Comparison of ENCODE assay signal across 9 cellular contexts in the genomic region with DNA sequence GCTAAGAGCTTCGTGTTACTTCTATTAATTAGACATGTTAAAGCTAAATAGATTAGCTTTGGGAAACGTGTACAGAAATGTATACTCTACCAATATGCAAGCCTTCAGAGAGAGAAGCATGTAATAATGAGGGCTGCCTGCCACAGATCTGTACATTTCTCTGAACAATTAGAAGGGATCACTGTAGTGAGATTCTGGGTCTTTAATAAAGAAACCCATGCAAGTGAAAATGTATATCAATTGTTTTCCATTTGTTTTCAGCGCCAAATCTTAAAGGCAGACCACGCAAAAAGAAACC.
DNase-seq lines count a peak whose midpoint lies in the region; ATAC-seq and TF ChIP-seq lines count a peak whose summit lies in the region.
"Had no signal": no experiment of that assay in that cellular context is flagged by ENCODE, and none has a peak within 500 bp of the region (broad histone marks: within the 10 kb centered on the region; RNA-seq: fewer than 3 reads in every experiment).

No MANE protein-coding gene starts in this region.

- H3K4me3 ChIP-seq in astrocyte of the spinal cord (ENCODE audit: low read depth, low read length) (peak overlapping the region; percentile 78), thymus (ENCODE audit: low read length) (peak overlapping the region; percentile 1)

- no peaks in the 10 kb centered on the region for H3K27me3 ChIP-seq in thymus (ENCODE audit: control insufficient read depth, insufficient read depth)
- H3K27me3 ChIP-seq: BE2C had no signal

- H3K36me3 ChIP-seq in thymus (ENCODE audit: control insufficient read depth, insufficient read depth): peaks cover 17% of the 10 kb centered on the region

- H3K9me3 ChIP-seq in thymus (ENCODE audit: control insufficient read depth): no peaks in the 10 kb centered on the region
- H3K9me3 ChIP-seq: BE2C had no signal

- 80% methylated on average over 4 of the region's 4 CpGs for WGBS in thymus

- POLR2A ChIA-PET in activated CD4-positive, alpha-beta T cell treated with anti-CD3 and anti-CD28 coated beads, Interleukin-2, amount 10 ng/mL, durations not matched to agents 7 days and 5 days (lab: Charles Lee): interaction anchor here (0.9 to 2.9 kb wide), 7 partner anchors 8 to 149 kb away, joined by 3 to 26 read pairs (median 4); a partner anchor contains a TSS

- peak overlapping the region; percentile 86 for H3K4me3 Mint-ChIP-seq in activated CD4-positive, alpha-beta T cell treated with anti-CD3 and anti-CD28 coated beads, Interleukin-2, amount 10 ng/mL, durations not matched to agents 7 days and 5 days
- H3K4me3 Mint-ChIP-seq in memory B cell: peak overlapping the region; percentile 85

- H3K4me1 ChIP-seq in thymus (ENCODE audit: control insufficient read depth, insufficient read depth, low read length): peaks cover 15% of the 10 kb centered on the region

- H3K27ac Mint-ChIP-seq in activated CD4-positive, alpha-beta T cell treated with anti-CD3 and anti-CD28 coated beads, Interleukin-2, amount 10 ng/mL, durations not matched to agents 7 days and 5 days: peak overlapping the region; percentile 98
- peak overlapping the region; percentile 96 for H3K27ac Mint-ChIP-seq in memory B cell

- H3K4me1 Mint-ChIP-seq in activated CD4-positive, alpha-beta T cell treated with anti-CD3 and anti-CD28 coated beads, Interleukin-2, amount 10 ng/mL, durations not matched to agents 7 days and 5 days: peaks cover 95% of the 10 kb centered on the region
- H3K4me1 Mint-ChIP-seq in memory B cell: peaks cover 72% of the 10 kb centered on the region

- peaks cover 6% of the 10 kb centered on the region for H3K9me3 Mint-ChIP-seq in activated CD4-positive, alpha-beta T cell treated with anti-CD3 and anti-CD28 coated beads, Interleukin-2, amount 10 ng/mL, durations not matched to agents 7 days and 5 days
- no peaks in the 10 kb centered on the region for H3K9me3 Mint-ChIP-seq in memory B cell

- peaks cover 55% of the 10 kb centered on the region for H3K36me3 Mint-ChIP-seq in activated CD4-positive, alpha-beta T cell treated with anti-CD3 and anti-CD28 coated beads, Interleukin-2, amount 10 ng/mL, durations not matched to agents 7 days and 5 days (ENCODE audit: low read depth)
- peaks cover 25% of the 10 kb centered on the region for H3K36me3 Mint-ChIP-seq in memory B cell

- no peak for TF ChIP-seq CTCF in astrocyte of the spinal cord (IDR thresholded peaks at IDR 0.05; ENCODE audit: low read depth, low read length)

- in situ Hi-C loops in astrocyte of the spinal cord (cut with HindIII; ENCODE audit: low sequenced_read_pairs): no loop called here

- CTCF ChIA-PET in activated CD4-positive, alpha-beta T cell treated with anti-CD3 and anti-CD28 coated beads, Interleukin-2, amount 10 ng/mL, durations not matched to agents 7 days and 5 days (lab: Charles Lee): interaction anchor here (0.9 to 3.5 kb wide), 12 partner anchors 10 to 219 kb away, joined by 3 to 38 read pairs (median 5); no protein-coding TSS in a partner anchor

- no peak for ATAC-seq in memory B cell (ENCODE audit: low read depth)

- H3K27me3 Mint-ChIP-seq in activated CD4-positive, alpha-beta T cell treated with anti-CD3 and anti-CD28 coated beads, Interleukin-2, amount 10 ng/mL, durations not matched to agents 7 days and 5 days: no peaks in the 10 kb centered on the region
- H3K27me3 Mint-ChIP-seq in memory B cell: no peaks in the 10 kb centered on the region

- DNase-seq in activated CD4-positive, alpha-beta T cell treated with anti-CD3 and anti-CD28 coated beads, Interleukin-2, amount 10 ng/mL, durations not matched to agents 7 days and 5 days: no peak
- no peak for DNase-seq in activated CD4-positive, alpha-beta T cell treated with anti-CD3 and anti-CD28 coated beads, Interleukin-2, amount 50 U/mL, for 4 hours
- DNase-seq in astrocyte of the spinal cord (ENCODE audit: low read depth, low spot score) (no peak), memory B cell (ENCODE audit: low spot score in 2 of 2) (no peak), NOMO-1 (lab: John Stamatoyannopoulos, UW; ENCODE audit: unreplicated experiment in 2 of 2) (no peak), SHP77 treated with DMSO at 0.1 percent for 48 hours (lab: John Stamatoyannopoulos, UW) (no peak)
- DNase-seq in activated CD4-positive, alpha-beta T cell treated with anti-CD3 and anti-CD28 coated beads for 1 hour: no peak
- DNase-seq: BE2C had no signal

- peak overlapping the region; percentile 77 for H3K27ac ChIP-seq in thymus (ENCODE audit: low read depth)
